1 cellular context compared by ENCODE assay signal in the genomic region with DNA sequence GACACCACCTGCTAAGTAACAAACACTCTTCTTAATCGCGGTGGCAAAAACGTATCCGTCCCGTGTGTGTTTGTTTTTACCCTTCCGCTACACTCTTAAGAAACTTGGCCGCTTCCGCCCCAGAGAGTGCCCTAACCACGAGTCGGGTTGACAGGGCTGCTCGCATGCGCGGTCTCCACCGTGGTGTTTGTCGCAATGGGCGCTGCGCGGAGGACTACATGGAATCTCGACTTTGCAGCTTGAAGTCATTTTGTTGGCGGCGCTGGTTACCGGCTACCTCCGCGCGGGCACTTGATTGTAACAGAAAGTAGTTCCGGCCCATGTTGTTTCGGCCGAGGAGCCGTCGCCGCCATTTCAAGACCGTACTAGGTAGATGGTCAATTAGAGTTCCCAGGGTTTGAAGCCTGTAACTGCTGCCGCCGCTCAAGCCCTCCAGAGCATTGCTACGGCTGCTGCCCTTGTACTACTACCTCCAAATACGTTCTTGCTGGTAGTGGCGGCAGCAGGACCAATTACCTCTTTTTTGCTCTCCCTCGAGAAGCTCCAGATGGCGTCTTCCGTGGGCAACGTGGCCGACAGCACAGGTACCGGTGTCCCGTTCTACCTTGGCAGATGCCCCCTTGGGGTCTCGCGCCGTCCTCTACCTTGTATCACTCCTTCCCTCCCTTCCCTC.
TF ChIP-seq lines count a peak whose summit lies in the region.

Gene OGT (plus strand): TSS at position 352 of the 673 bp plus-strand sequence. CDS start 196 bp downstream, at position 548.

TF ChIP-seq in K562, 482 proteins besides CTCF, POLR2A, EP300 and RAD21 (continued from another document and continues in another):
- TF ChIP-seq, protein P1, sequence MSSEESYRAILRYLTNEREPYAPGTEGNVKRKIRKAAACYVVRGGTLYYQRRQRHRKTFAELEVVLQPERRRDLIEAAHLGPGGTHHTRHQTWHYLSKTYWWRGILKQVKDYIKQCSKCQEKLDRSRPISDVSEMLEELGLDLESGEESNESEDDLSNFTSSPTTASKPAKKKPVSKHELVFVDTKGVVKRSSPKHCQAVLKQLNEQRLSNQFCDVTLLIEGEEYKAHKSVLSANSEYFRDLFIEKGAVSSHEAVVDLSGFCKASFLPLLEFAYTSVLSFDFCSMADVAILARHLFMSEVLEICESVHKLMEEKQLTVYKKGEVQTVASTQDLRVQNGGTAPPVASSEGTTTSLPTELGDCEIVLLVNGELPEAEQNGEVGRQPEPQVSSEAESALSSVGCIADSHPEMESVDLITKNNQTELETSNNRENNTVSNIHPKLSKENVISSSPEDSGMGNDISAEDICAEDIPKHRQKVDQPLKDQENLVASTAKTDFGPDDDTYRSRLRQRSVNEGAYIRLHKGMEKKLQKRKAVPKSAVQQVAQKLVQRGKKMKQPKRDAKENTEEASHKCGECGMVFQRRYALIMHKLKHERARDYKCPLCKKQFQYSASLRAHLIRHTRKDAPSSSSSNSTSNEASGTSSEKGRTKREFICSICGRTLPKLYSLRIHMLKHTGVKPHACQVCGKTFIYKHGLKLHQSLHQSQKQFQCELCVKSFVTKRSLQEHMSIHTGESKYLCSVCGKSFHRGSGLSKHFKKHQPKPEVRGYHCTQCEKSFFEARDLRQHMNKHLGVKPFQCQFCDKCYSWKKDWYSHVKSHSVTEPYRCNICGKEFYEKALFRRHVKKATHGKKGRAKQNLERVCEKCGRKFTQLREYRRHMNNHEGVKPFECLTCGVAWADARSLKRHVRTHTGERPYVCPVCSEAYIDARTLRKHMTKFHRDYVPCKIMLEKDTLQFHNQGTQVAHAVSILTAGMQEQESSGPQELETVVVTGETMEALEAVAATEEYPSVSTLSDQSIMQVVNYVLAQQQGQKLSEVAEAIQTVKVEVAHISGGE (CRISPR knock-in tag; IDR thresholded peaks at IDR 0.05): peak in 1 of 3 experiments; percentile 82; a peak in 2 of 6 replicates
- no peak for TF ChIP-seq ZBED1 (IDR thresholded peaks at IDR 0.05)
- TF ChIP-seq, protein P2, sequence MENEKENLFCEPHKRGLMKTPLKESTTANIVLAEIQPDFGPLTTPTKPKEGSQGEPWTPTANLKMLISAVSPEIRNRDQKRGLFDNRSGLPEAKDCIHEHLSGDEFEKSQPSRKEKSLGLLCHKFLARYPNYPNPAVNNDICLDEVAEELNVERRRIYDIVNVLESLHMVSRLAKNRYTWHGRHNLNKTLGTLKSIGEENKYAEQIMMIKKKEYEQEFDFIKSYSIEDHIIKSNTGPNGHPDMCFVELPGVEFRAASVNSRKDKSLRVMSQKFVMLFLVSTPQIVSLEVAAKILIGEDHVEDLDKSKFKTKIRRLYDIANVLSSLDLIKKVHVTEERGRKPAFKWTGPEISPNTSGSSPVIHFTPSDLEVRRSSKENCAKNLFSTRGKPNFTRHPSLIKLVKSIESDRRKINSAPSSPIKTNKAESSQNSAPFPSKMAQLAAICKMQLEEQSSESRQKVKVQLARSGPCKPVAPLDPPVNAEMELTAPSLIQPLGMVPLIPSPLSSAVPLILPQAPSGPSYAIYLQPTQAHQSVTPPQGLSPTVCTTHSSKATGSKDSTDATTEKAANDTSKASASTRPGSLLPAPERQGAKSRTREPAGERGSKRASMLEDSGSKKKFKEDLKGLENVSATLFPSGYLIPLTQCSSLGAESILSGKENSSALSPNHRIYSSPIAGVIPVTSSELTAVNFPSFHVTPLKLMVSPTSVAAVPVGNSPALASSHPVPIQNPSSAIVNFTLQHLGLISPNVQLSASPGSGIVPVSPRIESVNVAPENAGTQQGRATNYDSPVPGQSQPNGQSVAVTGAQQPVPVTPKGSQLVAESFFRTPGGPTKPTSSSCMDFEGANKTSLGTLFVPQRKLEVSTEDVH (IDR thresholded peaks at IDR 0.05; ENCODE audit: low read depth, partially characterized antibody): peak; percentile 35
- 0 out of 2 replicates have a peak, but pooled peaks have one; percentile 24 for TF ChIP-seq CC2D1A (IDR thresholded peaks at IDR 0.05)
- TF ChIP-seq TEAD2 (tag; IDR thresholded peaks at IDR 0.05): 0 out of 2 replicates have a peak, but pooled peaks have one; percentile 44
- TF ChIP-seq HSF4 (CRISPR knock-in tag; IDR thresholded peaks at IDR 0.05; ENCODE audit: borderline replicate concordance): no peak
- no peak for TF ChIP-seq ZNF274 (IDR thresholded peaks at IDR 0.05; ENCODE audit: borderline replicate concordance, low read depth, low read length)
- no peak for TF ChIP-seq PHF21A (IDR thresholded peaks at IDR 0.05; ENCODE audit: borderline replicate concordance, low read depth)
- TF ChIP-seq SIN3A (IDR thresholded peaks at IDR 0.05; ENCODE audit: borderline replicate concordance in 2 of 2, control insufficient read depth in 1 of 2, low read depth in 2 of 2, low read length in 2 of 2): peak in 1 of 2 experiments; percentile 75; a peak in 2 of 4 replicates
- no peak for TF ChIP-seq MITF (IDR thresholded peaks at IDR 0.05)
- peak; percentile 78 for TF ChIP-seq RBM22 (IDR thresholded peaks at IDR 0.05; ENCODE audit: low read depth, low read length, poor library complexity, severe bottlenecking)
- TF ChIP-seq POLR3G (IDR thresholded peaks at IDR 0.05; ENCODE audit: extremely low read depth, insufficient read length, insufficient replicate concordance): no peak
- TF ChIP-seq ZNF316 (IDR thresholded peaks at IDR 0.05): no peak
- TF ChIP-seq ATF6 (CRISPR knock-in tag; IDR thresholded peaks at IDR 0.05): no peak
- TF ChIP-seq KAT7 (CRISPR knock-in tag; IDR thresholded peaks at IDR 0.05; ENCODE audit: borderline replicate concordance): peak; percentile 30; the same call in 1 of the 2 replicates
- no peak for TF ChIP-seq MCM3 (IDR thresholded peaks at IDR 0.05)
- TF ChIP-seq BRD4 (IDR thresholded peaks at IDR 0.05): 0 out of 2 replicates have a peak, but pooled peaks have one; percentile 47
- TF ChIP-seq, protein P3, sequence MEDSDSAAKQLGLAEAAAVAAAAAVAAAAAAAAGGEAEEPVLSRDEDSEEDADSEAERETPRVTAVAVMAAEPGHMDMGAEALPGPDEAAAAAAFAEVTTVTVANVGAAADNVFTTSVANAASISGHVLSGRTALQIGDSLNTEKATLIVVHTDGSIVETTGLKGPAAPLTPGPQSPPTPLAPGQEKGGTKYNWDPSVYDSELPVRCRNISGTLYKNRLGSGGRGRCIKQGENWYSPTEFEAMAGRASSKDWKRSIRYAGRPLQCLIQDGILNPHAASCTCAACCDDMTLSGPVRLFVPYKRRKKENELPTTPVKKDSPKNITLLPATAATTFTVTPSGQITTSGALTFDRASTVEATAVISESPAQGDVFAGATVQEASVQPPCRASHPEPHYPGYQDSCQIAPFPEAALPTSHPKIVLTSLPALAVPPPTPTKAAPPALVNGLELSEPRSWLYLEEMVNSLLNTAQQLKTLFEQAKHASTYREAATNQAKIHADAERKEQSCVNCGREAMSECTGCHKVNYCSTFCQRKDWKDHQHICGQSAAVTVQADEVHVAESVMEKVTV (CRISPR knock-in tag; IDR thresholded peaks at IDR 0.05): no peak
- no peak for TF ChIP-seq ZNF584 (CRISPR knock-in tag; IDR thresholded peaks at IDR 0.05; ENCODE audit: low read depth)
- TF ChIP-seq MTA2 (IDR thresholded peaks at IDR 0.05; ENCODE audit: low read depth): peak; percentile 34; the same call in 1 of the 2 replicates
- TF ChIP-seq, protein P4, sequence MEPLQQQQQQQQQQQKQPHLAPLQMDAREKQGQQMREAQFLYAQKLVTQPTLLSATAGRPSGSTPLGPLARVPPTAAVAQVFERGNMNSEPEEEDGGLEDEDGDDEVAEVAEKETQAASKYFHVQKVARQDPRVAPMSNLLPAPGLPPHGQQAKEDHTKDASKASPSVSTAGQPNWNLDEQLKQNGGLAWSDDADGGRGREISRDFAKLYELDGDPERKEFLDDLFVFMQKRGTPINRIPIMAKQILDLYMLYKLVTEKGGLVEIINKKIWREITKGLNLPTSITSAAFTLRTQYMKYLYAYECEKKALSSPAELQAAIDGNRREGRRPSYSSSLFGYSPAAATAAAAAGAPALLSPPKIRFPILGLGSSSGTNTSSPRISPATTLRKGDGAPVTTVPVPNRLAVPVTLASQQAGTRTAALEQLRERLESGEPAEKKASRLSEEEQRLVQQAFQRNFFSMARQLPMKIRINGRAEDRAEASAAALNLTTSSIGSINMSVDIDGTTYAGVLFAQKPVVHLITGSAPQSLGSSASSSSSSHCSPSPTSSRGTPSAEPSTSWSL (CRISPR knock-in tag; IDR thresholded peaks at IDR 0.05; ENCODE audit: borderline replicate concordance): no peak
- no peak for TF ChIP-seq ELF4 (CRISPR knock-in tag; IDR thresholded peaks at IDR 0.05)
- TF ChIP-seq, protein P5, sequence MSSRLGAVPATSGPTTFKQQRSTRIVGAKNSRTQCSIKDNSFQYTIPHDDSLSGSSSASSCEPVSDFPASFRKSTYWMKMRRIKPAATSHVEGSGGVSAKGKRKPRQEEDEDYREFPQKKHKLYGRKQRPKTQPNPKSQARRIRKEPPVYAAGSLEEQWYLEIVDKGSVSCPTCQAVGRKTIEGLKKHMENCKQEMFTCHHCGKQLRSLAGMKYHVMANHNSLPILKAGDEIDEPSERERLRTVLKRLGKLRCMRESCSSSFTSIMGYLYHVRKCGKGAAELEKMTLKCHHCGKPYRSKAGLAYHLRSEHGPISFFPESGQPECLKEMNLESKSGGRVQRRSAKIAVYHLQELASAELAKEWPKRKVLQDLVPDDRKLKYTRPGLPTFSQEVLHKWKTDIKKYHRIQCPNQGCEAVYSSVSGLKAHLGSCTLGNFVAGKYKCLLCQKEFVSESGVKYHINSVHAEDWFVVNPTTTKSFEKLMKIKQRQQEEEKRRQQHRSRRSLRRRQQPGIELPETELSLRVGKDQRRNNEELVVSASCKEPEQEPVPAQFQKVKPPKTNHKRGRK (tag; IDR thresholded peaks at IDR 0.05): no peak
- TF ChIP-seq SAFB2 (IDR thresholded peaks at IDR 0.05; ENCODE audit: borderline replicate concordance, low read depth, low read length, severe bottlenecking): no peak
- TF ChIP-seq PCBP2 (IDR thresholded peaks at IDR 0.05; ENCODE audit: low read depth, low read length, poor library complexity, severe bottlenecking): no peak
- no peak for TF ChIP-seq TFE3 (CRISPR knock-in tag; IDR thresholded peaks at IDR 0.05)
- TF ChIP-seq, protein P6, sequence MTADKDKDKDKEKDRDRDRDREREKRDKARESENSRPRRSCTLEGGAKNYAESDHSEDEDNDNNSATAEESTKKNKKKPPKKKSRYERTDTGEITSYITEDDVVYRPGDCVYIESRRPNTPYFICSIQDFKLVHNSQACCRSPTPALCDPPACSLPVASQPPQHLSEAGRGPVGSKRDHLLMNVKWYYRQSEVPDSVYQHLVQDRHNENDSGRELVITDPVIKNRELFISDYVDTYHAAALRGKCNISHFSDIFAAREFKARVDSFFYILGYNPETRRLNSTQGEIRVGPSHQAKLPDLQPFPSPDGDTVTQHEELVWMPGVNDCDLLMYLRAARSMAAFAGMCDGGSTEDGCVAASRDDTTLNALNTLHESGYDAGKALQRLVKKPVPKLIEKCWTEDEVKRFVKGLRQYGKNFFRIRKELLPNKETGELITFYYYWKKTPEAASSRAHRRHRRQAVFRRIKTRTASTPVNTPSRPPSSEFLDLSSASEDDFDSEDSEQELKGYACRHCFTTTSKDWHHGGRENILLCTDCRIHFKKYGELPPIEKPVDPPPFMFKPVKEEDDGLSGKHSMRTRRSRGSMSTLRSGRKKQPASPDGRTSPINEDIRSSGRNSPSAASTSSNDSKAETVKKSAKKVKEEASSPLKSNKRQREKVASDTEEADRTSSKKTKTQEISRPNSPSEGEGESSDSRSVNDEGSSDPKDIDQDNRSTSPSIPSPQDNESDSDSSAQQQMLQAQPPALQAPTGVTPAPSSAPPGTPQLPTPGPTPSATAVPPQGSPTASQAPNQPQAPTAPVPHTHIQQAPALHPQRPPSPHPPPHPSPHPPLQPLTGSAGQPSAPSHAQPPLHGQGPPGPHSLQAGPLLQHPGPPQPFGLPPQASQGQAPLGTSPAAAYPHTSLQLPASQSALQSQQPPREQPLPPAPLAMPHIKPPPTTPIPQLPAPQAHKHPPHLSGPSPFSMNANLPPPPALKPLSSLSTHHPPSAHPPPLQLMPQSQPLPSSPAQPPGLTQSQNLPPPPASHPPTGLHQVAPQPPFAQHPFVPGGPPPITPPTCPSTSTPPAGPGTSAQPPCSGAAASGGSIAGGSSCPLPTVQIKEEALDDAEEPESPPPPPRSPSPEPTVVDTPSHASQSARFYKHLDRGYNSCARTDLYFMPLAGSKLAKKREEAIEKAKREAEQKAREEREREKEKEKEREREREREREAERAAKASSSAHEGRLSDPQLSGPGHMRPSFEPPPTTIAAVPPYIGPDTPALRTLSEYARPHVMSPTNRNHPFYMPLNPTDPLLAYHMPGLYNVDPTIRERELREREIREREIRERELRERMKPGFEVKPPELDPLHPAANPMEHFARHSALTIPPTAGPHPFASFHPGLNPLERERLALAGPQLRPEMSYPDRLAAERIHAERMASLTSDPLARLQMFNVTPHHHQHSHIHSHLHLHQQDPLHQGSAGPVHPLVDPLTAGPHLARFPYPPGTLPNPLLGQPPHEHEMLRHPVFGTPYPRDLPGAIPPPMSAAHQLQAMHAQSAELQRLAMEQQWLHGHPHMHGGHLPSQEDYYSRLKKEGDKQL (CRISPR knock-in tag; IDR thresholded peaks at IDR 0.05; ENCODE audit: borderline replicate concordance): no peak
